ENCODE assay signal across 1 cellular context in the genomic region with DNA sequence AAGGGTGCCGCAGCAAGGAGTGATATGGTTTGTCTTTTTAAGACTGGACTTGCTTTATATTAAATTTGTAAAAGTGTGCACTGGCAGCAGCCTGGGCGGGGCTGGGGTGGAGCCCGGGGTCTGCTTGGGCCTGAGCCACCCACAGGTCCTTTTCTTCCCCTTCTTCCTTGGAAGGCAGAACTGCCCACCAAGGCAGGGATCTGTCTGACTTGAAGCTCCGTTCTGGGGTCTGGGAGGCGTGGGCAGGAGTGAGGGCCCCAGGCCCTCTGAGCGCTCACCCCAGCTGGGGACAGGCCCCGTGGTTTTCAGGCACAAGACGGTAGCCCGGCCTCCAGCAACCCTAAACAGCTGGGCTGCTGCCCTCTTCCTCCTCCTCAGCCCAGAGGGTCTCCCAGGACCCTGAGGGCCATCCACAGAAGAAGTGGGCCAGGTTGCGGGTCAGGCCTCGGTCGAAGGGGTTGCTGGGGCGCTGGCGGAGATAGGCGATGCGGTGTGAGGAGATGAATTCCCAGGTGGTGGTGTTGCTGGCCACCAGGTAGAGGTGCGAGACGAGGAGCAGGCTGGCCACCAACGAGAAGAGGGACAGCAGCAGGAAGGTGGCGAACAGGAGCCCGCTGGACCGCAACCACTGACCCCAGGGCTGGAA.
A peak's percentile ranks its signal among the peaks of the same experiment; 100 is the strongest.
TF ChIP-seq lines count a peak whose summit lies in the region.

No MANE protein-coding gene starts in this region.

TF ChIP-seq in HepG2, 621 proteins besides CTCF, POLR2A, EP300 and RAD21:
- TF ChIP-seq ZNF746 (CRISPR knock-in tag; IDR thresholded peaks at IDR 0.05) = no peak
- TF ChIP-seq AGO2 (optimal IDR thresholded peaks at IDR 0.05; ENCODE audit: low read depth, low read length) = peak; percentile 80
